10 cellular contexts compared by ENCODE assay signal in the genomic region with DNA sequence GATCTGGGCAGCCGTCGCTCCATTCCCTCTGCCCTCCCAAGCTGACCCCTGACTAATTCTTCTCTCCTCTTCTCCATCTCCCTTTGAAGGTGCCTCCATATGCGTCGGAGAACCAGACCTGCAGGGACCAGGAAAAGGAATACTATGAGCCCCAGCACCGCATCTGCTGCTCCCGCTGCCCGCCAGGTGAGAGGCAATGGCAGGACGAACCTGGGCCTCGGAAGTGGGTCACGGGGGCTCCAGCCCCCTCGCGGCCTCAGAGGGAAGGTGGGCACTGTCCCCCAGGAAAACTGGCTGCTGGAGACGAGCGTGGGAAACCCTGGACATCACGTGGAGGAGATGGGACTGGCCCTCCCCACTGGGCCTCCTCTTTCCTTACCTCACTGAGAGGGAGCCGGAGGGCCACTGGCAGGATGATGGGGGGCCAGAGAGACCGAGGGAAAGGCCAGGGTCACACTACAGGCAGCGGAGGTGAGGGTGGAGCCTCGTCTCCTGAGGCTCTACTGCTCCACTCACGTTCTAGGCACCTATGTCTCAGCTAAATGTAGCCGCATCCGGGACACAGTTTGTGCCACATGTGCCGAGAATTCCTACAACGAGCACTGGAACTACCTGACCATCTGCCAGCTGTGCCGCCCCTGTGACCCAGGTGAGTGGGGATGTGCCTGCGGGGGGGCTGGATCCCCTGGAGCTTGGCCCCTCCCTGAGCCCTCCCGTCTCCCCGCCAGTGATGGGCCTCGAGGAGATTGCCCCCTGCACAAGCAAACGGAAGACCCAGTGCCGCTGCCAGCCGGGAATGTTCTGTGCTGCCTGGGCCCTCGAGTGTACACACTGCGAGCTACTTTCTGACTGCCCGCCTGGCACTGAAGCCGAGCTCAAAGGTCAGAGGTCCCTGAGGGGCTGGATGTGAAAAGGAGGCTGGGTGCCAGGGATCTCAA. TPM values are rescaled to one million over a fixed set of nuclear protein-coding genes. Genes with fewer than 3 reads are reported as not detected.
DNase-seq lines count a peak whose midpoint lies in the region; ATAC-seq and TF ChIP-seq lines count a peak whose summit lies in the region.
"Had no signal": no experiment of that assay in that cellular context is flagged by ENCODE, and none has a peak within 500 bp of the region (broad histone marks: within the 10 kb centered on the region; RNA-seq: fewer than 3 reads in every experiment).

No MANE protein-coding gene starts in this region.

- no peaks in the 10 kb centered on the region for H3K36me3 Mint-ChIP-seq in neural crest cell (ENCODE audit: low read depth)
- H3K36me3 Mint-ChIP-seq: activated CD4-positive, alpha-beta memory T cell treated with anti-CD3 and anti-CD28 coated beads for 36 hours had no signal

- H3K4me1 ChIP-seq in NT2/D1 (ENCODE audit: insufficient read depth, insufficient read length): peaks cover 38% of the 10 kb centered on the region
- peaks cover 25 to 79% (median 67%) of the 10 kb centered on the region in 4 donors for H3K4me1 ChIP-seq in esophagus muscularis mucosa

- no peaks in the 10 kb centered on the region for H3K9me3 Mint-ChIP-seq in neural crest cell
- H3K9me3 Mint-ChIP-seq: activated CD4-positive, alpha-beta memory T cell treated with anti-CD3 and anti-CD28 coated beads for 36 hours had no signal

- no peaks in the 10 kb centered on the region for H3K4me1 Mint-ChIP-seq in neural crest cell

- no peaks in the 10 kb centered on the region for H3K27me3 ChIP-seq in AG04450 (ENCODE audit: control insufficient read depth, insufficient read depth, low read length)
- H3K27me3 ChIP-seq in NT2/D1 (ENCODE audit: insufficient read depth, insufficient read length): peaks cover 22% of the 10 kb centered on the region
- no peaks in the 10 kb centered on the region for H3K27me3 ChIP-seq in esophagus muscularis mucosa

- H3K9ac ChIP-seq in NT2/D1 (ENCODE audit: insufficient read length, low read depth): peak overlapping the region; percentile 73

- TF ChIP-seq CTCF in AG04450 (IDR thresholded peaks at IDR 0.05; ENCODE audit: low read depth, low read length) (no peak), esophagus muscularis mucosa (IDR thresholded peaks at IDR 0.05) (no peak), neural crest cell (conservative IDR thresholded peaks at IDR 0.05) (no peak)

- H3K4me3 Mint-ChIP-seq in neural crest cell: no peak overlapping the region
- H3K4me3 Mint-ChIP-seq: activated CD4-positive, alpha-beta memory T cell treated with anti-CD3 and anti-CD28 coated beads for 36 hours had no signal

- CTCF ChIA-PET in AG04450 (lab: Charles Lee): interaction anchor here (0.6 kb wide), 1 partner anchor 190 kb away, joined by 3 read pairs; no protein-coding TSS in a partner anchor

- DNase-seq in AG04450 (ENCODE audit: low read depth, low spot score): no peak
- DNase-seq in NT2/D1 (ENCODE audit: low read depth, low spot score): no peak
- no peak for DNase-seq in esophagus muscularis mucosa (ENCODE audit: extremely low spot score)
- no peak for DNase-seq in neural crest cell (ENCODE audit: low read depth, low spot score)
- no peak for DNase-seq in inferior parietal cortex (ENCODE audit: extremely low spot score)
- DNase-seq in EL: no peak
- DNase-seq in activated CD8-positive, alpha-beta memory T cell treated with anti-CD3 and anti-CD28 coated beads, Interleukin-2, amount 50 U/mL, for 4 hours: no peak
- DNase-seq: NCI-H2081 treated with DMSO at 0.1 percent for 48 hours had no signal

- intact Hi-C loops in esophagus muscularis mucosa (cut with DNase I): loop anchor here (5.0 kb wide), 1 partner anchor 47 kb away; no protein-coding TSS in a partner anchor

- H3K27ac Mint-ChIP-seq in neural crest cell (ENCODE audit: unreplicated experiment): peak overlapping the region; percentile 57
- H3K27ac Mint-ChIP-seq: activated CD4-positive, alpha-beta memory T cell treated with anti-CD3 and anti-CD28 coated beads for 36 hours had no signal

- H3K27ac ChIP-seq in AG04450 (ENCODE audit: low read depth, low read length) (peak overlapping the region; percentile 61), esophagus muscularis mucosa (replicated peaks in 1 of 4) (peak overlapping the region; percentile 96 to 98 (median 98))

- H3K4me3 ChIP-seq in AG04450 (ENCODE audit: low read depth, low read length) (peak overlapping the region; percentile 72), NT2/D1 (ENCODE audit: insufficient read length, low read depth) (no peak overlapping the region), esophagus muscularis mucosa (peak overlapping the region; percentile 67 to 93 (median 86))

- peaks cover 4% of the 10 kb centered on the region for H3K27me3 Mint-ChIP-seq in neural crest cell (ENCODE audit: low read depth)

- no peak for TF ChIP-seq EP300 in esophagus muscularis mucosa (IDR thresholded peaks at IDR 0.05)

- H3K9me3 ChIP-seq in AG04450 (ENCODE audit: control insufficient read depth, insufficient read depth, low read length) (no peaks in the 10 kb centered on the region; the same call in 1 of the 2 replicates), NT2/D1 (ENCODE audit: insufficient read depth, low read length) (no peaks in the 10 kb centered on the region), esophagus muscularis mucosa (no peaks in the 10 kb centered on the region)

- WGBS in esophagus muscularis mucosa: 58% methylated on average over 20 of the region's 36 CpGs

- H3K36me3 ChIP-seq in NT2/D1 (ENCODE audit: insufficient read depth, insufficient read length, low read length): no peaks in the 10 kb centered on the region
- H3K36me3 ChIP-seq in esophagus muscularis mucosa: peaks cover 9 to 39% (median 35%) of the 10 kb centered on the region in 4 donors

- TF ChIP-seq POLR2A in esophagus muscularis mucosa (IDR thresholded peaks at IDR 0.05; ENCODE audit: low read depth): no peak

- POLR2A ChIA-PET in AG04450 (lab: Yijun Ruan, JAX): interaction anchor here (0.7 to 4.4 kb wide), 13 partner anchors 8 to 368 kb away, joined by 3 to 50 read pairs (median 6); partner anchors contain the start of genes GAPDH, MRPL51 and VAMP1

- ATAC-seq in HG03039 (IDR thresholded peaks at IDR 0.05; ENCODE audit: unreplicated experiment): no peak

RNA-seq across cellular contexts. Expression of gene LTBR, which starts 0.8 kb away (rescaled TPM):
- polyA plus RNA-seq in AG04450 (2011; rRNA removed): 32.1 and 38.8 TPM in 2 replicates
- polyA minus RNA-seq in AG04450 (2011; rRNA and poly(A)+ RNA removed): 23.5 and 26.6 TPM in 2 replicates
- total RNA-seq in esophagus muscularis mucosa: 100 to 1,000 TPM; 117 to 144 (median 137) TPM
- 1.6 and 1.7 TPM in 2 replicates for total RNA-seq in neural crest cell

RNA-seq across cellular contexts. Expression of gene SCNN1A, which starts 9.4 kb away (rescaled TPM):
- polyA plus RNA-seq in AG04450 (2011; rRNA removed): 0.25 and 0.26 TPM in 2 replicates
- 0.14 and 0.39 TPM in 2 replicates for polyA minus RNA-seq in AG04450 (2011; rRNA and poly(A)+ RNA removed)
- total RNA-seq in esophagus muscularis mucosa (1 to 10 TPM in 3 of 4 donors, under 1 TPM in 1; 0.83 to 3.3 (median 1.8) TPM), neural crest cell (not detected in 2 replicates)

RNA-seq across cellular contexts. Expression of gene TNFRSF1A, which starts 42.9 kb away (rescaled TPM):
- polyA plus RNA-seq in AG04450 (2011; rRNA removed): 231 and 255 TPM in 2 replicates
- 222 and 237 TPM in 2 replicates for polyA minus RNA-seq in AG04450 (2011; rRNA and poly(A)+ RNA removed)
- 100 to 1,000 TPM; 146 to 464 (median 247) TPM for total RNA-seq in esophagus muscularis mucosa
- 41.5 and 47.7 TPM in 2 replicates for total RNA-seq in neural crest cell

RNA-seq across cellular contexts. Expression of gene CD27, which starts 60.0 kb away (rescaled TPM):
- not detected in 2 replicates for polyA plus RNA-seq in AG04450 (2011; rRNA removed)
- not detected in 2 replicates for polyA minus RNA-seq in AG04450 (2011; rRNA and poly(A)+ RNA removed)
- total RNA-seq in esophagus muscularis mucosa (under 1 TPM in 1 of 4 donors, not detected in 3; 0.66 TPM), neural crest cell (not detected in 2 replicates)

Comparison
In these comparisons a context has a peak if more than half of its experiments do, and no peak if none do; other contexts are left out.
1. RNA of gene LTBR, which starts 0.8 kb away (total RNA-seq): 117 to 144 TPM in esophagus muscularis mucosa; 1.6 to 1.7 TPM in neural crest cell; every median in the first group is over 10 times any median in the second.